Comparison of ENCODE assay signal across 9 cellular contexts in the genomic region with DNA sequence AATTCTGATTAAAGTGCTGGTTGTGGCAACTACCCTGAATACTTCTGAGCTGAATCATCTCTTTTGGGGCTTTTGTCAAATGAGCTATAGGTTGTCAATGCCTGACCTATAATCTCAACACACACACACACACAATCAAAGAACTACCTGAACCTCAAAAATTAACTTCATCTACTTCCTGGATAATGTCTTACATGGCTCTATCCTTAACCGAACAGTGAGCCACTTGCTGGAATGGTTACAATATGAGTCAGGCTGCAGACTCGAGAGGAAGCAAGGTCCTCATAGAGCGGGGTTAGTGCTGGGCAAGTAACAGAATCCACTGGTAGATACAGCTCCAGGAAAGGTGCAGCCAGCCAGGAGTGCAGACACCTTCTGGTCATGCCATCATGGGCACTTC.
DNase-seq lines count a peak whose midpoint lies in the region; ATAC-seq and TF ChIP-seq lines count a peak whose summit lies in the region.
"Had no signal": no experiment of that assay in that cellular context is flagged by ENCODE, and none has a peak within 500 bp of the region (broad histone marks: within the 10 kb centered on the region; RNA-seq: fewer than 3 reads in every experiment).

No MANE protein-coding gene starts in this region.

- H3K36me3 ChIP-seq in mucosa of descending colon (ENCODE audit: low read depth): no peaks in the 10 kb centered on the region

- H3K4me3 ChIP-seq in mucosa of descending colon: no peak overlapping the region

- peaks cover 5% of the 10 kb centered on the region for H3K4me1 ChIP-seq in mucosa of descending colon (ENCODE audit: low read depth)

- DNase-seq in AG08396 (ENCODE audit: low spot score) (peak; percentile 71), LoVo (ENCODE audit: low spot score) (peak; percentile 60), dedifferentiated amniotic fluid mesenchymal stem cell (ENCODE audit: extremely low spot score) (peak; percentile 84), mucosa of descending colon (peak in 1 of 3 donors; percentile 29), NAMALWA (ENCODE audit: low spot score) (no peak), iPS-NIHi7 (ENCODE audit: extremely low spot score) (no peak), D341Med (ENCODE audit: low spot score) (no peak)
- no peak for DNase-seq in activated effector memory CD4-positive, alpha-beta T cell treated with Interleukin-2 at 50 U/mL for 16 hours
- DNase-seq: CD4-positive, alpha-beta T cell had no signal

- H3K9me3 ChIP-seq in mucosa of descending colon: no peaks in the 10 kb centered on the region

- TF ChIP-seq CTCF in mucosa of descending colon (IDR thresholded peaks at IDR 0.05): no peak

- peak; percentile 90 for ATAC-seq in mucosa of descending colon

- intact Hi-C loops in mucosa of descending colon (cut with DNase I, micrococcal nuclease): loop anchor here in 1 of 2 donors (5.0 kb wide), 1 partner anchor 44 kb away; no protein-coding TSS in a partner anchor

Comparison
In these comparisons a context has a peak if more than half of its experiments do, and no peak if none do; other contexts are left out.
1. DNase-seq: peak in AG08396 (single experiment), LoVo (single experiment) and dedifferentiated amniotic fluid mesenchymal stem cell (single experiment); none in NAMALWA (single experiment), iPS-NIHi7 (single experiment), D341Med (single experiment) and activated effector memory CD4-positive, alpha-beta T cell treated with Interleukin-2 at 50 U/mL for 16 hours (single experiment).